In the genomic region with DNA sequence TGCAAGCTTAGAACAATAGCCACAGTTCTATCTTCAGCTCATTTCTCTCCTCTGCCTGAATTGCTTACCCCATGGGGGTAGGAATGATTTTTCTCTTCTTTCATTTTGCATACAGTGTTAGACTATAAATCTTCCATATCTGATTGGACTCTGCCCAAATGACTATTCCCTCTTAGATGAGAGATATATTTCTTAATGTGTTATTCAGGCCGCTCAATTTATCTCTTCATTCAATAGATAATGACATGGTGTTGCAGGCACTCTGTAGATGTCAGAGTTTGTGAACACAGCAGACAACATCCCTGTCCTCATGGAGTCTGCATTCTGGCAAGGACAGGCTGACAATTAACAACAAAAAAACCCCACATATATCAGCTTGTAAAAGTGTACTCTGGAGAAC, we compare ENCODE assay signal across 21 cellular contexts.
"Had no signal": no experiment of that assay in that cellular context is flagged by ENCODE, and none has a peak within 500 bp of the region (broad histone marks: within the 10 kb centered on the region; RNA-seq: fewer than 3 reads in every experiment).

No MANE protein-coding gene starts in this region.

- DNase-seq: IMR-90; Karpas-422; KG1; MM.1S; NCI-H1092 treated with DMSO at 0.1 percent for 48 hours; NCI-H146; NCI-H1694 treated with DMSO at 0.1 percent for 48 hours; NCI-H1930; NCI-H2107; NCI-H2171 treated with DMSO at 0.1 percent for 48 hours; NCI-H345; NCI-H446 treated with DMSO at 0.1 percent for 48 hours; NCI-H510A treated with DMSO at 0.1 percent for 48 hours; NCI-H526; NCI-H748 treated with DMSO at 0.1 percent for 48 hours; NK-92 treated with Interleukin-12 subunit alpha and Interleukin-12 subunit beta, amount 100 ng/mL, for 24 hours; PC-3; SHP77; SW 1271; T-cell had no signal

- H3K27ac ChIP-seq: RWPE1 had no signal
